ENCODE assay signal across 24 cellular contexts in genomic region chr17:32192379-32192778, GRCh38. TPM values are rescaled to one million over a fixed set of nuclear protein-coding genes. Genes with fewer than 3 reads are reported as not detected.
DNase-seq lines count a peak whose midpoint lies in the region; ATAC-seq and TF ChIP-seq lines count a peak whose summit lies in the region.
"Had no signal": no experiment of that assay in that cellular context is flagged by ENCODE, and none has a peak within 500 bp of the region (broad histone marks: within the 10 kb centered on the region; RNA-seq: fewer than 3 reads in every experiment).

No MANE protein-coding gene starts in this region.

- no peak overlapping the region for H3K4ac ChIP-seq in trophoblast cell (ENCODE audit: low read depth, low read length)

- ATAC-seq in GM21723 (IDR thresholded peaks at IDR 0.05; ENCODE audit: unreplicated experiment) = no peak
- no peak for ATAC-seq in HG03045 (IDR thresholded peaks at IDR 0.05; ENCODE audit: unreplicated experiment)
- ATAC-seq: heart left ventricle, left lung had no signal

- peak; percentile 18 for TF ChIP-seq CTCF in chondrocyte (IDR thresholded peaks at IDR 0.05)

- no peak overlapping the region for H3K4me2 ChIP-seq in trophoblast cell (ENCODE audit: low read length)
- H3K4me2 ChIP-seq: PC-9 had no signal

- H3K23ac ChIP-seq in trophoblast cell (ENCODE audit: low read length) = no peak overlapping the region

- H2AK5ac ChIP-seq in trophoblast cell (ENCODE audit: low read length) = no peak overlapping the region

- peak overlapping the region; percentile 95 for H3K27ac Mint-ChIP-seq in chondrocyte (ENCODE audit: unreplicated experiment)
- H3K27ac Mint-ChIP-seq: nephron had no signal

- H2BK5ac ChIP-seq in trophoblast cell (ENCODE audit: low read depth, low read length, poor library complexity) = no peak overlapping the region

- peaks cover 18% of the 10 kb centered on the region for H3K36me3 Mint-ChIP-seq in chondrocyte (ENCODE audit: low read depth)

- H4K91ac ChIP-seq in trophoblast cell (ENCODE audit: low read depth, low read length) = no peak overlapping the region

- no peak overlapping the region for H3K4me3 Mint-ChIP-seq in chondrocyte (ENCODE audit: unreplicated experiment)
- H3K4me3 Mint-ChIP-seq: CD8-positive, alpha-beta memory T cell; nephron had no signal

- H3K4me3 ChIP-seq in trophoblast cell (ENCODE audit: low read depth, low read length) = no peak overlapping the region
- H3K4me3 ChIP-seq: heart left ventricle, left lung, PC-9, tibial artery had no signal

- no peak overlapping the region for H4K12ac ChIP-seq in trophoblast cell (ENCODE audit: low read depth, low read length)

- peaks cover 24% of the 10 kb centered on the region for H3K4me1 Mint-ChIP-seq in chondrocyte (ENCODE audit: low read depth)
- H3K4me1 Mint-ChIP-seq: CD8-positive, alpha-beta memory T cell; nephron had no signal

- H3K36me3 ChIP-seq in trophoblast cell (ENCODE audit: control insufficient read depth in 1 of 2, insufficient read depth in 2 of 2, low read length in 2 of 2) = peaks cover 2 to 6% of the 10 kb centered on the region in 2 experiments

- H3K4me1 ChIP-seq in trophoblast cell (ENCODE audit: control insufficient read depth in 1 of 2, insufficient read depth in 2 of 2, low read length in 2 of 2) = no peaks in the 10 kb centered on the region
- H3K4me1 ChIP-seq: heart left ventricle, left lung had no signal

- H3K14ac ChIP-seq in trophoblast cell (ENCODE audit: low read length) = no peak overlapping the region

- DNase-seq in AG20443 (ENCODE audit: low spot score) (peak; percentile 27), LHCN-M2 (ENCODE audit: low read depth) (peak; percentile 68), chondrocyte (ENCODE audit: low spot score) (no peak), hepatic stellate cell (ENCODE audit: low spot score) (peak; percentile 54), trophoblast cell (no peak), GM19240 (ENCODE audit: insufficient read length, low spot score) (no peak)
- DNase-seq: activated CD4-positive, alpha-beta T cell treated with anti-CD3 and anti-CD28 coated beads, Interleukin-2, amount 50 U/mL, for 1 hour; activated CD8-positive, alpha-beta memory T cell treated with anti-CD3 and anti-CD28 coated beads, Interleukin-2, amount 50 U/mL, for 48 hours; activated gamma-delta T cell; CD8-positive, alpha-beta memory T cell; DMS79; erythroblast; heart left ventricle; left lung; midbrain; NCI-H2227 treated with DMSO at 0.1 percent for 48 hours; NCI-H82; PC-9; stimulated activated naive CD4-positive, alpha-beta T cell treated with Interleukin-2 at 50 U/mL for 16 hours; tibial artery; WERI-Rb-1 had no signal

- H2BK12ac ChIP-seq in trophoblast cell (ENCODE audit: low read length) = no peak overlapping the region

- no peak overlapping the region for H3K18ac ChIP-seq in trophoblast cell (ENCODE audit: low read length)

- WGBS in trophoblast cell (ENCODE audit: extremely low coverage, insufficient coverage, insufficient read length) = no CpG with 5 or more reads among the region's 6 CpGs

- H3K9me3 Mint-ChIP-seq in chondrocyte (ENCODE audit: low read depth) = no peaks in the 10 kb centered on the region
- H3K9me3 Mint-ChIP-seq: CD8-positive, alpha-beta memory T cell; nephron had no signal

- no peak overlapping the region for H2BK120ac ChIP-seq in trophoblast cell (ENCODE audit: insufficient read depth, low read length, poor library complexity)

- H3K27ac ChIP-seq in trophoblast cell (ENCODE audit: low read depth, low read length) = no peak overlapping the region
- H3K27ac ChIP-seq: heart left ventricle, left lung, tibial artery, WERI-Rb-1 had no signal

- H4K8ac ChIP-seq in trophoblast cell (ENCODE audit: low read depth, low read length) = no peak overlapping the region

- no peaks in the 10 kb centered on the region for H3K27me3 ChIP-seq in trophoblast cell (ENCODE audit: insufficient read depth, low read length)
- H3K27me3 ChIP-seq: heart left ventricle, left lung, tibial artery had no signal

- no peaks in the 10 kb centered on the region for H3K27me3 Mint-ChIP-seq in chondrocyte (ENCODE audit: low read depth)
- H3K27me3 Mint-ChIP-seq: CD8-positive, alpha-beta memory T cell had no signal

- no peaks in the 10 kb centered on the region for H3K9me3 ChIP-seq in trophoblast cell (ENCODE audit: insufficient read depth, low read depth, low read length)
- H3K9me3 ChIP-seq: heart left ventricle, left lung, tibial artery had no signal

- H3K79me1 ChIP-seq in trophoblast cell (ENCODE audit: low read length) = no peaks in the 10 kb centered on the region

- H3K9ac ChIP-seq in trophoblast cell (ENCODE audit: low read length) = no peak overlapping the region

- no peaks in the 10 kb centered on the region for H3K79me2 ChIP-seq in trophoblast cell (ENCODE audit: control insufficient read depth, insufficient read depth, low read length, poor library complexity)

- H2AFZ ChIP-seq in trophoblast cell (ENCODE audit: insufficient read depth, low read length, poor library complexity) = no peak overlapping the region
- H2AFZ ChIP-seq: PC-9 had no signal

RNA-seq across cellular contexts. Expression of gene RHOT1, which starts 50.1 kb away (rescaled TPM):
- 25.9 and 28.5 TPM in 2 replicates for total RNA-seq in LHCN-M2 (2014; rRNA removed)
- polyA plus RNA-seq in LHCN-M2 (2012) = 11.3 TPM
- total RNA-seq in chondrocyte = 26.7 to 31.5 TPM (median 27.0 TPM) in 3 replicates
- polyA plus RNA-seq in trophoblast cell (2013) = 16.1 and 16.6 TPM in 2 replicates

Comparison
In these comparisons a context has a peak if more than half of its experiments do, and no peak if none do; other contexts are left out.
1. DNase-seq: peak in AG20443 (single experiment), LHCN-M2 (single experiment) and hepatic stellate cell (single experiment); none in chondrocyte (single experiment), trophoblast cell (0 of 2) and GM19240 (single experiment).